In genomic region chr2:157283468-157283867, GRCh38 we compare ENCODE assay signal across 29 cellular contexts. TPM values are rescaled to one million over a fixed set of nuclear protein-coding genes. Genes with fewer than 3 reads are reported as not detected.
A peak's percentile ranks its signal among the peaks of the same experiment; 100 is the strongest.
DNase-seq lines count a peak whose midpoint lies in the region; ATAC-seq and TF ChIP-seq lines count a peak whose summit lies in the region.
"Had no signal": no experiment of that assay in that cellular context is flagged by ENCODE, and none has a peak within 500 bp of the region (broad histone marks: within the 10 kb centered on the region; RNA-seq: fewer than 3 reads in every experiment).

No MANE protein-coding gene starts in this region.

- in situ Hi-C loops in transverse colon (cut with MboI; ENCODE audit: low pct_ligation_motif_present in 1 of 4, low pct_unique_long_range_greater_than_20kb in 1 of 4, low sequenced_read_pairs in 3 of 4): no loop called here

- intact Hi-C loops in colonic mucosa (cut with DNase I) (no loop called here), transverse colon (cut with DNase I; ENCODE audit: low total_unique reads) (no loop called here)
- intact Hi-C loops in CD4-positive, alpha-beta T cell (cut with DNase I, micrococcal nuclease): no loop called here

- H3K4me3 Mint-ChIP-seq in CD4-positive, alpha-beta T cell: no peak overlapping the region
- H3K4me3 Mint-ChIP-seq: B cell; CD8-positive, alpha-beta memory T cell; T-helper 2 cell treated with Interferon-gamma antibody and Interleukin-4, amounts not matched to agents 5 μg/mL and 100 μg/mL, for 36 hours had no signal

- H3K9me3 ChIP-seq in colonic mucosa: no peaks in the 10 kb centered on the region
- H3K9me3 ChIP-seq in transverse colon: no peaks in the 10 kb centered on the region
- no peaks in the 10 kb centered on the region for H3K9me3 ChIP-seq in CD4-positive, alpha-beta T cell (ENCODE audit: control insufficient read depth, low read length)

- H3K4me1 ChIP-seq in colonic mucosa (no peaks in the 10 kb centered on the region), transverse colon (peaks cover 0 to 15% (median 3%) of the 10 kb centered on the region in 4 donors)

- no peak for ATAC-seq in CD4-positive, alpha-beta T cell (ENCODE audit: poor library complexity)
- ATAC-seq in GM19328 (IDR thresholded peaks at IDR 0.05; ENCODE audit: unreplicated experiment): no peak
- ATAC-seq: Panc1 had no signal

- H3K4me3 ChIP-seq in colonic mucosa (no peak overlapping the region), transverse colon (no peak overlapping the region)

- TF ChIP-seq POLR2A in transverse colon (IDR thresholded peaks at IDR 0.05): no peak

- no peak for TF ChIP-seq CTCF in colonic mucosa (IDR thresholded peaks at IDR 0.05)
- no peak for TF ChIP-seq CTCF in transverse colon (IDR thresholded peaks at IDR 0.05)
- no peak for TF ChIP-seq CTCF in CD4-positive, alpha-beta T cell (IDR thresholded peaks at IDR 0.05)

- WGBS in transverse colon (ENCODE audit: low coverage in 1 of 2), 2 donors: 29 to 40% methylated on average over 2 of the region's 2 CpGs

- no peak overlapping the region for H3K27ac Mint-ChIP-seq in CD4-positive, alpha-beta T cell
- H3K27ac Mint-ChIP-seq: B cell; CD8-positive, alpha-beta memory T cell; T-helper 2 cell treated with Interferon-gamma antibody and Interleukin-4, amounts not matched to agents 5 μg/mL and 100 μg/mL, for 36 hours had no signal

- peaks cover 6% of the 10 kb centered on the region for H3K9me3 Mint-ChIP-seq in CD4-positive, alpha-beta T cell

- no peaks in the 10 kb centered on the region for H3K27me3 ChIP-seq in colonic mucosa
- H3K27me3 ChIP-seq in transverse colon: no peaks in the 10 kb centered on the region
- no peaks in the 10 kb centered on the region for H3K27me3 ChIP-seq in CD4-positive, alpha-beta T cell (ENCODE audit: control insufficient read depth, insufficient read depth, low read length)

- H3K36me3 Mint-ChIP-seq in CD4-positive, alpha-beta T cell (ENCODE audit: low read depth): no peaks in the 10 kb centered on the region
- H3K36me3 Mint-ChIP-seq: CD8-positive, alpha-beta memory T cell had no signal

- H3K9ac ChIP-seq in colonic mucosa (ENCODE audit: low read depth in 2 of 2, low read length in 2 of 2): no peak overlapping the region
- H3K9ac ChIP-seq: KMS-11 had no signal

- peak; percentile 22 for DNase-seq in NCI-H1105 (lab: John Stamatoyannopoulos, UW)
- peak; percentile 85 for DNase-seq in NCI-H2227 (lab: John Stamatoyannopoulos, UW; ENCODE audit: unreplicated experiment)
- DNase-seq in colonic mucosa: peak; percentile 58
- DNase-seq in transverse colon: peak; percentile 67
- DNase-seq in CD4-positive, alpha-beta T cell: no peak
- DNase-seq in stimulated activated CD4-positive, alpha-beta T cell treated with anti-CD3 and anti-CD28 coated beads, Interleukin-4, amount 100 ng/mL, for 1 hour: no peak
- DNase-seq: Calu3; CD8-positive, alpha-beta memory T cell; DMS79 treated with DMSO at 0.1 percent for 48 hours; GF-D8; HCEC 1CT; IMR-90; NCI-H1048; NCI-H1436; NCI-H2029 treated with DMSO at 0.1 percent for 48 hours; NCI-H2171; NCI-H526; SHP77; T-helper 1 cell had no signal

- POLR2A ChIA-PET in CD4-positive, alpha-beta T cell (lab: Charles Lee): no interaction called here

- no peaks in the 10 kb centered on the region for H3K4me1 Mint-ChIP-seq in CD4-positive, alpha-beta T cell (ENCODE audit: low read depth)
- H3K4me1 Mint-ChIP-seq: B cell; CD8-positive, alpha-beta memory T cell had no signal

- H3K27ac ChIP-seq in colonic mucosa (no peak overlapping the region), transverse colon (peak overlapping the region in 1 of 4 donors; percentile 15)
- H3K27ac ChIP-seq in CD4-positive, alpha-beta T cell (ENCODE audit: low read depth, low read length): no peak overlapping the region
- H3K27ac ChIP-seq: C4-2B, KMS-11, RWPE1 had no signal

- peaks cover 29% of the 10 kb centered on the region for H3K27me3 Mint-ChIP-seq in CD4-positive, alpha-beta T cell

- H3K36me3 ChIP-seq in colonic mucosa (no peaks in the 10 kb centered on the region), transverse colon (no peaks in the 10 kb centered on the region)

- CTCF ChIA-PET in CD4-positive, alpha-beta T cell (lab: Charles Lee): no interaction called here

- TF ChIP-seq EP300 in transverse colon (IDR thresholded peaks at IDR 0.05; ENCODE audit: low read depth): no peak

RNA-seq across cellular contexts. Expression of gene GALNT5, which starts 26.0 kb away (rescaled TPM):
- total RNA-seq in colonic mucosa (10 to 100 TPM; 52.4 to 56.3 TPM), transverse colon (10 to 100 TPM in 3 of 4 donors, 1 to 10 TPM in 1; 7.5 to 34.0 (median 14.0) TPM)
- total RNA-seq in CD4-positive, alpha-beta T cell: not detected
- total RNA-seq: B cell; CD8-positive, alpha-beta memory T cell; OCI-LY7; SK-MEL-5 had no signal

RNA-seq across cellular contexts. Expression of gene ERMN, which starts 42.2 kb away (rescaled TPM):
- total RNA-seq in colonic mucosa (under 1 TPM; 0.11 to 0.37 TPM), transverse colon (under 1 TPM in 2 of 4 donors, not detected in 2; 0.14 to 0.64 TPM)
- total RNA-seq in CD4-positive, alpha-beta T cell: 10 to 100 TPM; 17.3 to 18.0 TPM
- total RNA-seq: Calu3, H1, IMR-90, SK-MEL-5 had no signal

Comparison
In these comparisons a context has a peak if more than half of its experiments do, and no peak if none do; other contexts are left out.
1. DNase-seq: peak in NCI-H1105 (single experiment), NCI-H2227 (single experiment), colonic mucosa (single experiment) and transverse colon (single experiment); none in CD4-positive, alpha-beta T cell (0 of 10) and stimulated activated CD4-positive, alpha-beta T cell treated with anti-CD3 and anti-CD28 coated beads, Interleukin-4, amount 100 ng/mL, for 1 hour (single experiment).
2. RNA of gene GALNT5, which starts 26.0 kb away (total RNA-seq): 52.4 to 56.3 TPM in colonic mucosa and 7.5 to 34.0 TPM in transverse colon; not detected in CD4-positive, alpha-beta T cell; every median in the first group is over 4 times any median in the second.
3. RNA of gene ERMN, which starts 42.2 kb away (total RNA-seq): 17.3 to 18.0 TPM in CD4-positive, alpha-beta T cell; 0.11 to 0.37 TPM in colonic mucosa and 0.14 to 0.64 TPM in transverse colon; every median in the first group is over 10 times any median in the second.